Comparison of ENCODE assay signal across 8 cellular contexts in genomic region chr22:29305836-29306174, GRCh38. TPM values are rescaled to one million over a fixed set of nuclear protein-coding genes. Genes with fewer than 3 reads are reported as not detected.
DNase-seq lines count a peak whose midpoint lies in the region; ATAC-seq and TF ChIP-seq lines count a peak whose summit lies in the region.

No MANE protein-coding gene starts in this region.

- H3K4me1 ChIP-seq in HUES6 (ENCODE audit: control insufficient read depth, insufficient read depth, low read length) = peaks cover 26% of the 10 kb centered on the region

- no peak for TF ChIP-seq CTCF in AG10803 (conservative IDR thresholded peaks at IDR 0.05; ENCODE audit: low read length)
- TF ChIP-seq CTCF in MCF 10A (IDR thresholded peaks at IDR 0.05; ENCODE audit: unreplicated experiment) = no peak

- H3K27me3 Mint-ChIP-seq in MCF 10A (ENCODE audit: insufficient read depth, unreplicated experiment) = no peaks in the 10 kb centered on the region
- peaks cover 2 to 29% (median 9%) of the 10 kb centered on the region in 5 donors for H3K27me3 Mint-ChIP-seq in naive thymus-derived CD8-positive, alpha-beta T cell

- no peaks in the 10 kb centered on the region for H3K27me3 ChIP-seq in HUES6 (ENCODE audit: control insufficient read depth, insufficient read depth, low read length)

- peaks cover 4% of the 10 kb centered on the region for H3K36me3 ChIP-seq in HUES6 (ENCODE audit: control insufficient read depth, insufficient read depth, low read length)

- no peaks in the 10 kb centered on the region for H3K9me3 ChIP-seq in HUES6 (ENCODE audit: control insufficient read depth, insufficient read depth, low read depth, low read length)

- H3K36me3 Mint-ChIP-seq in MCF 10A (ENCODE audit: insufficient read depth, unreplicated experiment) = peaks cover 10% of the 10 kb centered on the region
- peaks cover 0 to 8% (median 0%) of the 10 kb centered on the region in 3 donors for H3K36me3 Mint-ChIP-seq in naive thymus-derived CD8-positive, alpha-beta T cell

- peak overlapping the region; percentile 84 for H3K9ac ChIP-seq in HUES6 (ENCODE audit: low read length)

- intact Hi-C loops in MCF 10A (cut with micrococcal nuclease) = loop anchor here (1.0 to 10.0 kb wide), 3 partner anchors 38 to 79 kb away; partner anchors contain the start of gene AP1B1

- H3K27ac ChIP-seq in HUES6 (ENCODE audit: low read depth, low read length) = peak overlapping the region; percentile 98; the same call in 1 of the 2 replicates

- CTCF ChIA-PET in MCF 10A (lab: Yijun Ruan, JAX) = interaction anchor here (0.5 to 1.4 kb wide), 6 partner anchors 8 to 68 kb away, joined by 3 to 7 read pairs (median 4); no protein-coding TSS in a partner anchor

- peak overlapping the region; percentile 88 for H3K4me3 Mint-ChIP-seq in MCF 10A (ENCODE audit: unreplicated experiment)
- peak overlapping the region; percentile 66 to 84 (median 81) for H3K4me3 Mint-ChIP-seq in naive thymus-derived CD8-positive, alpha-beta T cell

- no peaks in the 10 kb centered on the region for H3K9me3 Mint-ChIP-seq in MCF 10A (ENCODE audit: unreplicated experiment)
- peaks cover 0 to 2% (median 0%) of the 10 kb centered on the region in 9 donors for H3K9me3 Mint-ChIP-seq in naive thymus-derived CD8-positive, alpha-beta T cell

- POLR2A ChIA-PET in MCF 10A (lab: Yijun Ruan, JAX) = interaction anchor here (0.7 to 3.1 kb wide), 10 partner anchors 11 to 83 kb away, joined by 3 to 10 read pairs (median 4); partner anchors contain the start of genes AP1B1 and EWSR1
- POLR2A ChIA-PET in naive thymus-derived CD8-positive, alpha-beta T cell (lab: Charles Lee) = interaction anchor here (1.0 kb wide), 1 partner anchor 9 kb away, joined by 4 read pairs; no protein-coding TSS in a partner anchor

- ATAC-seq in naive thymus-derived CD8-positive, alpha-beta T cell = no peak
- ATAC-seq in GM18502 (IDR thresholded peaks at IDR 0.05; ENCODE audit: poor library complexity, unreplicated experiment) (no peak), GM18519 (IDR thresholded peaks at IDR 0.05; ENCODE audit: low FRiP score, unreplicated experiment) (no peak), GM18868 (IDR thresholded peaks at IDR 0.05; ENCODE audit: unreplicated experiment) (no peak)

- no peak overlapping the region for H3K27ac Mint-ChIP-seq in MCF 10A (ENCODE audit: low read depth, unreplicated experiment)
- peak overlapping the region in 1 of 10 donors; percentile 34 for H3K27ac Mint-ChIP-seq in naive thymus-derived CD8-positive, alpha-beta T cell

- H3K4me1 Mint-ChIP-seq in MCF 10A (ENCODE audit: insufficient read depth, unreplicated experiment) = peaks cover 19% of the 10 kb centered on the region
- H3K4me1 Mint-ChIP-seq in naive thymus-derived CD8-positive, alpha-beta T cell = peaks cover 10 to 17% (median 13%) of the 10 kb centered on the region in 4 donors

- DNase-seq in AG10803 (ENCODE audit: low read depth) (no peak), MCF 10A (ENCODE audit: unreplicated experiment) (no peak), hippocampal formation (lab: John Stamatoyannopoulos, UW) (no peak)
- DNase-seq in naive thymus-derived CD8-positive, alpha-beta T cell = no peak

- H3K4me3 ChIP-seq in AG10803 (ENCODE audit: low read length) = 0 out of 2 replicates have a peak overlapping the region, but pooled peaks have one; percentile 12
- peak overlapping the region; percentile 71 for H3K4me3 ChIP-seq in HUES6 (ENCODE audit: low read depth, low read length)

- BruUV-seq in MCF 10A (replicated peaks; lab: Mats Ljungman, UMichigan) = no TSS peak

RNA-seq across cellular contexts. Expression of gene GAS2L1, which starts 0.6 kb away (rescaled TPM):
- 15.3 and 17.2 TPM in 2 replicates for total RNA-seq in MCF 10A (2022)
- not detected for total RNA-seq in naive thymus-derived CD8-positive, alpha-beta T cell
- under 1 TPM in 1 of 3 donors, not detected in 2; 0.54 TPM for polyA plus RNA-seq in naive thymus-derived CD8-positive, alpha-beta T cell

RNA-seq across cellular contexts. Expression of gene RASL10A, which starts 9.7 kb away (rescaled TPM):
- 0.52 and 0.82 TPM in 2 replicates for total RNA-seq in MCF 10A (2022)
- total RNA-seq in naive thymus-derived CD8-positive, alpha-beta T cell = 1 to 10 TPM in 1 of 2 experiments, under 1 TPM in 1; 0.49 to 1.3 TPM
- not detected for polyA plus RNA-seq in naive thymus-derived CD8-positive, alpha-beta T cell

RNA-seq across cellular contexts. Expression of gene EWSR1, which starts 37.7 kb away (rescaled TPM):
- total RNA-seq in MCF 10A (2022) = 403 and 486 TPM in 2 replicates
- 100 to 1,000 TPM; 290 to 292 TPM for total RNA-seq in naive thymus-derived CD8-positive, alpha-beta T cell
- 100 to 1,000 TPM; 141 to 215 (median 175) TPM for polyA plus RNA-seq in naive thymus-derived CD8-positive, alpha-beta T cell

RNA-seq across cellular contexts. Expression of gene RHBDD3, which starts 38.0 kb away (rescaled TPM):
- total RNA-seq in MCF 10A (2022) = 32.5 and 48.0 TPM in 2 replicates
- total RNA-seq in naive thymus-derived CD8-positive, alpha-beta T cell = 10 to 100 TPM; 18.7 to 19.2 TPM
- polyA plus RNA-seq in naive thymus-derived CD8-positive, alpha-beta T cell = 10 to 100 TPM in 1 of 3 donors, 1 to 10 TPM in 2; 4.7 to 13.1 (median 4.9) TPM

Comparison
In these comparisons a context has a peak if more than half of its experiments do, and no peak if none do; other contexts are left out.
1. RNA of gene GAS2L1, which starts 0.6 kb away (total RNA-seq): 15.3 to 17.2 TPM in MCF 10A; not detected in naive thymus-derived CD8-positive, alpha-beta T cell; every median in the first group is over 10 times any median in the second.